In the genomic region with DNA sequence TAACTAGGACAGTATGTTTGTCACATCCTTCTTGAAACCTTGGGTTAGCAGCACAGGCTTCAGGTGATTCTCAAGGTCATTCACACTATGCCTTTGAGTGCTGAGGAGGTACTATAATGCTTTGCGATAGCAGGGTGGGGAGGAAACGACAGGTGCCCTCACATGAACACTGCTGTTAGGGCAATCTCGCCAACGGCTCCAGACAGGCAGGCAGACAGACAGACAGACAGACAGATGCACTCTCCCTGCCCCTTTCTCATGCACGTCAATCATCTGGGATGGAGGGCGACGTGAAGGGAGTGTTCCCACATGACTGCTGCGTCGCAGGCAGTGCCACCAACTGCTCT, we compare ENCODE assay signal across 8 cellular contexts.
DNase-seq lines count a peak whose midpoint lies in the region; ATAC-seq and TF ChIP-seq lines count a peak whose summit lies in the region.

No MANE protein-coding gene starts in this region.

- H3K36me3 ChIP-seq in OCI-LY3 (replicated peaks; ENCODE audit: low read depth, low read length) (peaks cover 34% of the 10 kb centered on the region), endodermal cell (ENCODE audit: control insufficient read depth, insufficient read depth, low read length) (no peaks in the 10 kb centered on the region)

- WGBS in endodermal cell (ENCODE audit: insufficient coverage in 1 of 2, insufficient read length in 1 of 2), 2 experiments, result 95 to 96% methylated on average over 7 to 9 of the region's 9 CpGs

- peaks cover 100% of the 10 kb centered on the region for H3K79me2 ChIP-seq in OCI-LY3 (ENCODE audit: low read length)

- peak overlapping the region; percentile 46 for H3K9ac ChIP-seq in OCI-LY3 (ENCODE audit: low read length)
- H3K9ac ChIP-seq in endodermal cell (ENCODE audit: extremely low read depth, low read length, poor library complexity, severe bottlenecking), result no peak overlapping the region

- CTCF ChIA-PET in activated CD4-positive, alpha-beta T cell treated with anti-CD3 and anti-CD28 coated beads for 36 hours (lab: Charles Lee), result interaction anchor here (0.9 to 1.0 kb wide), 4 partner anchors 8 to 83 kb away, joined by 3 to 4 read pairs (median 3); a partner anchor contains a TSS

- DNase-seq in activated CD4-positive, alpha-beta T cell treated with anti-CD3 and anti-CD28 coated beads for 36 hours, result peak; percentile 51
- no peak for DNase-seq in activated CD4-positive, alpha-beta T cell treated with anti-CD3 and anti-CD28 coated beads, Interleukin-2, amount 50 U/mL, for 4 hours
- DNase-seq in endodermal cell (no peak), substantia nigra (lab: John Stamatoyannopoulos, UW) (no peak), NK-92 (lab: John Stamatoyannopoulos, UW; ENCODE audit: unreplicated experiment) (no peak), NCI-H524 treated with DMSO at 0.1 percent for 48 hours (lab: John Stamatoyannopoulos, UW) (no peak)

- peak; percentile 55 for ATAC-seq in activated CD4-positive, alpha-beta T cell treated with anti-CD3 and anti-CD28 coated beads for 36 hours
- ATAC-seq in HG03520 (IDR thresholded peaks at IDR 0.05; ENCODE audit: unreplicated experiment), result no peak

- H3K4me3 Mint-ChIP-seq in activated CD4-positive, alpha-beta T cell treated with anti-CD3 and anti-CD28 coated beads for 36 hours, result peak overlapping the region; percentile 39
- H3K4me3 Mint-ChIP-seq in endodermal cell, result no peak overlapping the region

- H2AFZ ChIP-seq in OCI-LY3 (ENCODE audit: low read depth, low read length), result no peak overlapping the region

- POLR2A ChIA-PET in activated CD4-positive, alpha-beta T cell treated with anti-CD3 and anti-CD28 coated beads for 36 hours (lab: Charles Lee), result no interaction called here

- peaks cover 6% of the 10 kb centered on the region for H3K36me3 Mint-ChIP-seq in activated CD4-positive, alpha-beta T cell treated with anti-CD3 and anti-CD28 coated beads for 36 hours (ENCODE audit: low read depth)
- no peaks in the 10 kb centered on the region for H3K36me3 Mint-ChIP-seq in endodermal cell (ENCODE audit: low read depth)

- H3K4me3 ChIP-seq in OCI-LY3 (ENCODE audit: low read length) (peak overlapping the region; percentile 48), endodermal cell (ENCODE audit: low read length) (no peak overlapping the region)

- peaks cover 91% of the 10 kb centered on the region for H4K20me1 ChIP-seq in OCI-LY3 (ENCODE audit: insufficient read depth, low read length)

- peak overlapping the region; percentile 62 for H3K4me2 ChIP-seq in OCI-LY3 (ENCODE audit: low read length)

- no peak for TF ChIP-seq CTCF in OCI-LY3 (IDR thresholded peaks at IDR 0.05; ENCODE audit: low read depth, low read length)
- no peak for TF ChIP-seq CTCF in endodermal cell (conservative IDR thresholded peaks at IDR 0.05)

- H3K9me3 Mint-ChIP-seq in activated CD4-positive, alpha-beta T cell treated with anti-CD3 and anti-CD28 coated beads for 36 hours (ENCODE audit: low read depth), result no peaks in the 10 kb centered on the region
- H3K9me3 Mint-ChIP-seq in endodermal cell, result no peaks in the 10 kb centered on the region

- H3K4me1 ChIP-seq in OCI-LY3 (ENCODE audit: low read length), result peaks cover 52% of the 10 kb centered on the region
- peaks cover 3% of the 10 kb centered on the region for H3K4me1 ChIP-seq in endodermal cell (ENCODE audit: control insufficient read depth, insufficient read depth, low read length)

- H3K27ac ChIP-seq in OCI-LY3 (ENCODE audit: low read length) (peak overlapping the region; percentile 84), endodermal cell (ENCODE audit: low read depth, low read length) (no peak overlapping the region), substantia nigra (ENCODE audit: low read depth, low read length, poor library complexity, severe bottlenecking) (peak overlapping the region; percentile 46)

- H3K9me3 ChIP-seq in OCI-LY3 (ENCODE audit: insufficient read depth, low read length) (no peaks in the 10 kb centered on the region), endodermal cell (ENCODE audit: control insufficient read depth, low read length) (no peaks in the 10 kb centered on the region)

- H3K27me3 ChIP-seq in OCI-LY3 (ENCODE audit: low read depth, low read length), result no peaks in the 10 kb centered on the region
- H3K27me3 ChIP-seq in endodermal cell (ENCODE audit: control insufficient read depth, insufficient read depth, low read length, poor library complexity, severe bottlenecking), result no peaks in the 10 kb centered on the region

- H3K27me3 Mint-ChIP-seq in activated CD4-positive, alpha-beta T cell treated with anti-CD3 and anti-CD28 coated beads for 36 hours, result no peaks in the 10 kb centered on the region
- H3K27me3 Mint-ChIP-seq in endodermal cell (ENCODE audit: insufficient read depth), result no peaks in the 10 kb centered on the region

- H3K27ac Mint-ChIP-seq in activated CD4-positive, alpha-beta T cell treated with anti-CD3 and anti-CD28 coated beads for 36 hours, result peak overlapping the region; percentile 87
- peak overlapping the region; percentile 40 for H3K27ac Mint-ChIP-seq in endodermal cell

- intact Hi-C loops in activated CD4-positive, alpha-beta T cell treated with anti-CD3 and anti-CD28 coated beads for 36 hours (cut with DNase I, micrococcal nuclease), result loop anchor here in 1 of 2 experiments (10.0 kb wide), 1 partner anchor 348 kb away; no protein-coding TSS in a partner anchor

- H3K4me1 Mint-ChIP-seq in activated CD4-positive, alpha-beta T cell treated with anti-CD3 and anti-CD28 coated beads for 36 hours, result peaks cover 81% of the 10 kb centered on the region
- peaks cover 50% of the 10 kb centered on the region for H3K4me1 Mint-ChIP-seq in endodermal cell
